Comparison of ENCODE assay signal across 26 cellular contexts in the genomic region with DNA sequence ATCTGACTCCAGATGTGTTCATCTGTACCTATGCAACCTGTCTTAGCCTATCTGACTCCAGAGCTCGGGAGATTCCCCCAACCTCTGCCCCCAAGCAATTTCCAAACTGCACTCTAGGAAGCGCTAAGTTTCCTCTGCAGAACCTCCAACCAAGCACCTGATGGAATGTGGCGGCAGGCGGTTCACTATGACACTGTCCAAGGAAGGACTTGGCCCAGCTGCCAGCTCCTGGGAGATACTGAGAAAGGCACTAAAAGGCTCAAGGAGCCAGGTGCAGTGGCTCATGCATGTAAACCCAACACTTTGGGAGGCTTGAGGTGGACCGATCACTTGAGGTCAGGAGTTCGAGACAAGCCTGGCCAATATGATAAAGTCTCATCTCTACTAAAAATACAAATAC.
A peak's percentile ranks its signal among the peaks of the same experiment; 100 is the strongest.
DNase-seq lines count a peak whose midpoint lies in the region; ATAC-seq, FAIRE-seq and TF ChIP-seq lines count a peak whose summit lies in the region.
"Had no signal": no experiment of that assay in that cellular context is flagged by ENCODE, and none has a peak within 500 bp of the region (broad histone marks: within the 10 kb centered on the region; RNA-seq: fewer than 3 reads in every experiment).

No MANE protein-coding gene starts in this region.

- H3K79me2 ChIP-seq in H1 (ENCODE audit: control insufficient read depth in 1 of 2, insufficient read depth in 2 of 2, low read length in 2 of 2) (no peaks in the 10 kb centered on the region), mesendoderm (ENCODE audit: control insufficient read depth, insufficient read depth, low read length) (no peaks in the 10 kb centered on the region)

- H3K4me2 ChIP-seq in H1 (ENCODE audit: insufficient read depth in 1 of 2, low read depth in 2 of 2, low read length in 2 of 2) (no peak overlapping the region), mesendoderm (ENCODE audit: low read length) (no peak overlapping the region)
- H3K4me2 ChIP-seq: GM23338 had no signal

- H3K9me3 Mint-ChIP-seq in activated T-cell treated with anti-CD3 and anti-CD28 coated beads, Interleukin-2, amount 50 U/mL, for 24 hours, result peaks cover 6% of the 10 kb centered on the region
- H3K9me3 Mint-ChIP-seq in activated T-cell treated with anti-CD3 and anti-CD28 coated beads, Interleukin-2, amount 50 U/mL, for 72 hours, result peaks cover 10 to 13% of the 10 kb centered on the region in 2 donors
- H3K9me3 Mint-ChIP-seq: CD4-positive, CD25-positive, alpha-beta regulatory T cell; CD8-positive, alpha-beta T cell; HFFc6 had no signal

- no peak overlapping the region for H2BK20ac ChIP-seq in H1 (ENCODE audit: low read length)

- H3K18ac ChIP-seq in H1 (ENCODE audit: extremely low read depth, low read length), result no peak overlapping the region
- H3K18ac ChIP-seq in mesendoderm (ENCODE audit: low read length), result no peak overlapping the region

- H3K4me3 ChIP-seq in H1 (ENCODE audit: extremely low read depth in 1 of 4, insufficient read depth in 2 of 4, low read depth in 3 of 4, low read length in 4 of 4) (no peak overlapping the region), mesendoderm (ENCODE audit: low read length) (no peak overlapping the region)
- H3K4me3 ChIP-seq: GM23338, HAP-1 had no signal

- no peak overlapping the region for H2BK12ac ChIP-seq in H1 (ENCODE audit: low read depth, low read length)

- H3K4ac ChIP-seq in H1 (replicated peaks; ENCODE audit: insufficient read length, low read depth, low read length) (no peak overlapping the region), mesendoderm (ENCODE audit: low read depth, low read length) (no peak overlapping the region)

- no peak for TF ChIP-seq CTCF in H1 (IDR thresholded peaks at IDR 0.05; ENCODE audit: control extremely low read depth in 1 of 3, insufficient read depth in 1 of 3, low read depth in 1 of 3, low read length in 3 of 3)

- no peaks in the 10 kb centered on the region for H3K9me3 ChIP-seq in H1 (ENCODE audit: insufficient read depth in 2 of 2, low read depth in 1 of 2, low read length in 1 of 2)
- H3K9me3 ChIP-seq: HAP-1 had no signal

- H2BK5ac ChIP-seq in H1 (ENCODE audit: low read depth, low read length), result no peak overlapping the region
- H2BK5ac ChIP-seq in mesendoderm (ENCODE audit: low read length), result no peak overlapping the region

- CTCF ChIA-PET in H1 (lab: Charles Lee; ENCODE audit: partially characterized antibody), result no interaction called here

- H4K91ac ChIP-seq in H1 (replicated peaks; ENCODE audit: insufficient read length, low read length), result no peak overlapping the region

- H3K27me3 ChIP-seq in H1 (replicated peaks in 1 of 4; ENCODE audit: control insufficient read depth in 3 of 4, extremely low read depth in 1 of 4, insufficient read depth in 3 of 4, low read length in 3 of 4) (no peaks in the 10 kb centered on the region; a peak in 1 of 7 replicates), mesendoderm (ENCODE audit: insufficient read depth, low read length, poor library complexity) (no peaks in the 10 kb centered on the region)
- H3K27me3 ChIP-seq: BLaER1 had no signal

- 82% methylated on average over 6 of the region's 6 CpGs; no CpG with 5 or more reads in 1 of the 2 experiments for WGBS in H1 (ENCODE audit: extremely low coverage in 1 of 2, insufficient coverage in 1 of 2, insufficient read length in 1 of 2, insufficient replicate concordance in 2 of 2, low coverage in 1 of 2, low lambda C conversion rate in 2 of 2, missing lambda C conversion rate in 1 of 2), 2 experiments
- no CpG with 5 or more reads among the region's 6 CpGs for WGBS in mesendoderm (ENCODE audit: extremely low coverage, insufficient coverage, low lambda C conversion rate)

- POLR2A ChIA-PET in H1 (lab: Charles Lee; ENCODE audit: partially characterized antibody), result no interaction called here

- no peak overlapping the region for H2AFZ ChIP-seq in H1 (ENCODE audit: low read length)
- H2AFZ ChIP-seq: GM23338 had no signal

- H3K9ac ChIP-seq in H1 (replicated peaks in 1 of 4; ENCODE audit: extremely low read depth in 1 of 4, low read depth in 3 of 4, low read length in 3 of 4) (no peak overlapping the region), mesendoderm (ENCODE audit: low read length) (no peak overlapping the region)
- H3K9ac ChIP-seq: BLaER1 had no signal

- H3K36me3 Mint-ChIP-seq in activated T-cell treated with anti-CD3 and anti-CD28 coated beads, Interleukin-2, amount 50 U/mL, for 24 hours (ENCODE audit: low read depth), result no peaks in the 10 kb centered on the region
- H3K36me3 Mint-ChIP-seq in activated T-cell treated with anti-CD3 and anti-CD28 coated beads, Interleukin-2, amount 50 U/mL, for 72 hours (ENCODE audit: insufficient read depth in 2 of 2), result peaks cover 3 to 7% of the 10 kb centered on the region in 2 donors
- H3K36me3 Mint-ChIP-seq: CD8-positive, alpha-beta T cell had no signal

- H2BK120ac ChIP-seq in H1 (replicated peaks; ENCODE audit: low read depth, low read length) (no peak overlapping the region), mesendoderm (ENCODE audit: low read depth, low read length) (no peak overlapping the region)

- no peak overlapping the region for H3K14ac ChIP-seq in H1 (ENCODE audit: insufficient read length)

- H4K5ac ChIP-seq in H1 (ENCODE audit: insufficient read length, low read depth, low read length), result no peak overlapping the region
- no peak overlapping the region for H4K5ac ChIP-seq in mesendoderm (ENCODE audit: low read length)

- H4K8ac ChIP-seq in H1 (ENCODE audit: extremely low read depth, insufficient read depth, low read length) (no peak overlapping the region), mesendoderm (ENCODE audit: low read depth, low read length) (no peak overlapping the region)

- no peak overlapping the region for H3K27ac ChIP-seq in H1 (ENCODE audit: low read depth, low read length)
- H3K27ac ChIP-seq in mesendoderm (ENCODE audit: low read depth, low read length), result no peak overlapping the region
- H3K27ac ChIP-seq: 22Rv1, BLaER1, C4-2B had no signal

- H3K4me1 Mint-ChIP-seq in activated T-cell treated with anti-CD3 and anti-CD28 coated beads, Interleukin-2, amount 50 U/mL, for 24 hours (ENCODE audit: low read depth), result peaks cover 6% of the 10 kb centered on the region
- peaks cover 9% of the 10 kb centered on the region for H3K4me1 Mint-ChIP-seq in activated T-cell treated with anti-CD3 and anti-CD28 coated beads, Interleukin-2, amount 50 U/mL, for 72 hours (ENCODE audit: low read depth)
- H3K4me1 Mint-ChIP-seq: B cell, GM23338 had no signal

- no peak for FAIRE-seq in H1 (lab: Jason Lieb, UNC)
- FAIRE-seq: A204.1, D721Med, GM12891, GM18507, H54 had no signal

- no peaks in the 10 kb centered on the region for H3K23me2 ChIP-seq in H1 (ENCODE audit: low read depth, low read length)

- no peak overlapping the region for H2AK5ac ChIP-seq in H1 (ENCODE audit: low read depth, low read length)
- H2AK5ac ChIP-seq in mesendoderm (ENCODE audit: low read length), result no peak overlapping the region

- H3K27me3 Mint-ChIP-seq in activated T-cell treated with anti-CD3 and anti-CD28 coated beads, Interleukin-2, amount 50 U/mL, for 24 hours, result no peaks in the 10 kb centered on the region
- no peaks in the 10 kb centered on the region for H3K27me3 Mint-ChIP-seq in activated T-cell treated with anti-CD3 and anti-CD28 coated beads, Interleukin-2, amount 50 U/mL, for 72 hours (ENCODE audit: low read depth)
- H3K27me3 Mint-ChIP-seq: B cell had no signal

- peak; percentile 15 to 31; a peak in 3 of 4 replicates for TF ChIP-seq RAD21 in H1 (IDR thresholded peaks at IDR 0.05 in 1 of 2, conservative IDR thresholded peaks at IDR 0.05 in 1 of 2; ENCODE audit: low read depth in 2 of 2, low read length in 2 of 2)

- H3K56ac ChIP-seq in H1 (replicated peaks; ENCODE audit: insufficient read length, low read depth, low read length), result no peak overlapping the region
- H3K56ac ChIP-seq in mesendoderm (ENCODE audit: low read length), result no peak overlapping the region

- peaks cover 0 to 2% (median 0%) of the 10 kb centered on the region in 4 experiments; a peak in 1 of 7 replicates for H3K4me1 ChIP-seq in H1 (replicated peaks in 1 of 4; ENCODE audit: control insufficient read depth in 3 of 4, insufficient read depth in 4 of 4, low read length in 3 of 4)
- H3K4me1 ChIP-seq in mesendoderm (ENCODE audit: control insufficient read depth, low read depth, low read length), result no peaks in the 10 kb centered on the region
- H3K4me1 ChIP-seq: HAP-1 had no signal

- no peaks in the 10 kb centered on the region for H3K79me1 ChIP-seq in H1 (ENCODE audit: low read depth, low read length)
- H3K79me1 ChIP-seq in mesendoderm (ENCODE audit: low read length), result no peaks in the 10 kb centered on the region

- TF ChIP-seq EP300 in H1 (IDR thresholded peaks at IDR 0.05; ENCODE audit: borderline replicate concordance in 1 of 2, low read depth in 2 of 2, low read length in 2 of 2), result no peak

- no peak for ATAC-seq in activated T-cell treated with anti-CD3 and anti-CD28 coated beads, Interleukin-2, amount 50 U/mL, for 72 hours (replicated peaks in 1 of 2)
- ATAC-seq in HG02759 (IDR thresholded peaks at IDR 0.05; ENCODE audit: unreplicated experiment), result no peak
- ATAC-seq: CD8-positive, alpha-beta T cell; GM23338 had no signal

- no peak overlapping the region for H3K27ac Mint-ChIP-seq in activated T-cell treated with anti-CD3 and anti-CD28 coated beads, Interleukin-2, amount 50 U/mL, for 24 hours
- H3K27ac Mint-ChIP-seq in activated T-cell treated with anti-CD3 and anti-CD28 coated beads, Interleukin-2, amount 50 U/mL, for 72 hours, result no peak overlapping the region
- H3K27ac Mint-ChIP-seq: B cell; CD4-positive, CD25-positive, alpha-beta regulatory T cell; CD8-positive, alpha-beta T cell; GM23338; HFFc6 had no signal

- no peaks in the 10 kb centered on the region for H4K20me1 ChIP-seq in H1 (replicated peaks in 1 of 2; ENCODE audit: control insufficient read depth in 1 of 2, insufficient read depth in 2 of 2, low read length in 2 of 2)
- H4K20me1 ChIP-seq: BLaER1 had no signal

- DNase-seq in activated T-cell treated with anti-CD3 and anti-CD28 coated beads, Interleukin-2, amount 50 U/mL, for 24 hours, result peak; percentile 16
- no peak for DNase-seq in activated T-cell treated with anti-CD3 and anti-CD28 coated beads, Interleukin-2, amount 50 U/mL, for 72 hours
- DNase-seq in ELF-1 (ENCODE audit: low read depth, low spot score), result peak; percentile 47
- DNase-seq in H1 (ENCODE audit: low read depth in 1 of 2, low spot score in 2 of 2), result no peak
- peak; percentile 23 for DNase-seq in mesendoderm
- no peak for DNase-seq in stimulated activated CD4-positive, alpha-beta T cell treated with anti-CD3 and anti-CD28 coated beads, Interleukin-12 subunit alpha, Interleukin-12 subunit beta, amount 100 ng/mL, for 4 hours
- no peak for DNase-seq in NCI-H526 treated with DMSO at 0.1 percent for 48 hours (lab: John Stamatoyannopoulos, UW)
- DNase-seq: CD4-positive, CD25-positive, alpha-beta regulatory T cell; CD8-positive, alpha-beta T cell; DMS 273 treated with DMSO at 0.1 percent for 48 hours; DMS79; EL; GF-D8; HFFc6 had no signal

- no peak for TF ChIP-seq POLR2A in H1 (IDR thresholded peaks at IDR 0.05; ENCODE audit: control extremely low read depth in 1 of 2, low read depth in 2 of 2, low read length in 2 of 2)

- H3K4me3 Mint-ChIP-seq in activated T-cell treated with anti-CD3 and anti-CD28 coated beads, Interleukin-2, amount 50 U/mL, for 24 hours, result no peak overlapping the region
- no peak overlapping the region for H3K4me3 Mint-ChIP-seq in activated T-cell treated with anti-CD3 and anti-CD28 coated beads, Interleukin-2, amount 50 U/mL, for 72 hours
- H3K4me3 Mint-ChIP-seq: B cell; CD8-positive, alpha-beta T cell; GM23338; HFFc6 had no signal

- H3K23ac ChIP-seq in H1 (ENCODE audit: insufficient read length), result no peak overlapping the region
- H3K23ac ChIP-seq in mesendoderm (ENCODE audit: low read length), result no peak overlapping the region

- H3K36me3 ChIP-seq in H1 (ENCODE audit: control insufficient read depth in 2 of 4, insufficient read depth in 4 of 4, low read length in 3 of 4), result no peaks in the 10 kb centered on the region
- H3K36me3 ChIP-seq in mesendoderm (ENCODE audit: control insufficient read depth, insufficient read depth, low read length), result no peaks in the 10 kb centered on the region
- H3K36me3 ChIP-seq: BLaER1, HAP-1 had no signal

- H2BK15ac ChIP-seq in H1 (ENCODE audit: low read length), result no peak overlapping the region
- H2BK15ac ChIP-seq in mesendoderm (replicated peaks; ENCODE audit: low read depth), result no peak overlapping the region

Comparison
In these comparisons a context has a peak if more than half of its experiments do, and no peak if none do; other contexts are left out.
1. DNase-seq: peak in activated T-cell treated with anti-CD3 and anti-CD28 coated beads, Interleukin-2, amount 50 U/mL, for 24 hours (single experiment), ELF-1 (single experiment) and mesendoderm (single experiment); none in activated T-cell treated with anti-CD3 and anti-CD28 coated beads, Interleukin-2, amount 50 U/mL, for 72 hours (0 of 2), H1 (0 of 2), stimulated activated CD4-positive, alpha-beta T cell treated with anti-CD3 and anti-CD28 coated beads, Interleukin-12 subunit alpha, Interleukin-12 subunit beta, amount 100 ng/mL, for 4 hours (single experiment) and NCI-H526 treated with DMSO at 0.1 percent for 48 hours (single experiment).